In the genomic region with DNA sequence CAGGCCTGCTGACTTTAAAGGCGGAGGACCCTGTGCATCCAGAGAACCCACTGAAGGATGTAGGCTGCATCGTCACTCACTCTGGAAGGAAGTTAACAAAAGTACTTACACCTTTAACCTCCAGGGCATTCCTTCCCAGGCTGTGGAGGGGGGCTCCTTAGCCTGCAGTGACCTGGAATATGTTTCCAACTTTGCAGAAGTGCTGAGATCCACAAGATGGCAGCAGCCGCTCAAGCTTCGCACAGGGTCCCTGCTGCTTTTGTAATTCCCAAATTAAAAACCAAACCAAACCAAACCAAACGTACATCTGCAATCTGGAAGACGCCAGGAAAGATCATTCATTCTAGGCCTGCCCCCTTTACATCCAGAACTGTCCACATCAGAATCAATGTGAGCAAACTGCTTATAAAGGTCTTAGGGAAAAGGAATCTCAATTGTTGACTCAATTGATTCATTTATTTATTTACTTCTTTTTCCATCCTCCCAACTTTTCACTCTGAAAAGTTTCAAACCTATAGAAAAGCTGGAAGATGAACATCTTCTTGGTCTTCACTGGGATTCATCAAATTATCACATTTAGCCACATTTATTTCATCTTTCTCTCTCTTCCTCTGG, we compare ENCODE assay signal across 9 cellular contexts.
DNase-seq lines count a peak whose midpoint lies in the region; ATAC-seq and TF ChIP-seq lines count a peak whose summit lies in the region.
"Had no signal": no experiment of that assay in that cellular context is flagged by ENCODE, and none has a peak within 500 bp of the region (broad histone marks: within the 10 kb centered on the region; RNA-seq: fewer than 3 reads in every experiment).

No MANE protein-coding gene starts in this region.

- H3K4me3 ChIP-seq in sigmoid colon, result no peak overlapping the region

- no peaks in the 10 kb centered on the region for H3K36me3 ChIP-seq in sigmoid colon

- ATAC-seq in HG03159 (IDR thresholded peaks at IDR 0.05; ENCODE audit: unreplicated experiment), result peak; percentile 54
- peak; percentile 98 for ATAC-seq in SK-N-SH treated with all-trans-retinoic acid at 6 μM for 48 hours
- ATAC-seq in HG02885 (IDR thresholded peaks at IDR 0.05; ENCODE audit: poor library complexity, unreplicated experiment), result no peak
- no peak for ATAC-seq in GM21360 (IDR thresholded peaks at IDR 0.05; ENCODE audit: unreplicated experiment)

- H3K4me1 Mint-ChIP-seq in glutamatergic neuron (ENCODE audit: low read depth, unreplicated experiment), result no peaks in the 10 kb centered on the region

- peaks cover 0 to 13% (median 0%) of the 10 kb centered on the region in 3 donors for H3K27me3 ChIP-seq in sigmoid colon

- DNase-seq in NCI-H510A treated with DMSO at 0.1 percent for 48 hours (lab: John Stamatoyannopoulos, UW), result peak; percentile 37
- DNase-seq in NCI-H510A (lab: John Stamatoyannopoulos, UW), result no peak
- DNase-seq in glutamatergic neuron, result peak; percentile 69
- DNase-seq in sigmoid colon, result no peak

- no peak overlapping the region for H3K27ac ChIP-seq in sigmoid colon

- TF ChIP-seq POLR2A in sigmoid colon (IDR thresholded peaks at IDR 0.05), result no peak

- H3K36me3 Mint-ChIP-seq in glutamatergic neuron (ENCODE audit: unreplicated experiment), result no peaks in the 10 kb centered on the region
- H3K36me3 Mint-ChIP-seq: activated naive CD8-positive, alpha-beta T cell had no signal

- H3K27ac Mint-ChIP-seq in glutamatergic neuron (ENCODE audit: unreplicated experiment), result no peak overlapping the region
- H3K27ac Mint-ChIP-seq: activated naive CD8-positive, alpha-beta T cell had no signal

- no peaks in the 10 kb centered on the region for H3K27me3 Mint-ChIP-seq in glutamatergic neuron (ENCODE audit: unreplicated experiment)
- H3K27me3 Mint-ChIP-seq: activated naive CD8-positive, alpha-beta T cell had no signal

- TF ChIP-seq CTCF in glutamatergic neuron (IDR thresholded peaks at IDR 0.05; ENCODE audit: partially characterized antibody, unreplicated experiment) (peak; percentile 56), sigmoid colon (IDR thresholded peaks at IDR 0.05) (peak in 3 of 4 experiments; percentile 13 to 52 (median 14))

- H3K4me1 ChIP-seq in sigmoid colon, result no peaks in the 10 kb centered on the region

- 18 to 20% methylated on average over 6 of the region's 6 CpGs for WGBS in sigmoid colon, 2 donors

- TF ChIP-seq EP300 in sigmoid colon (IDR thresholded peaks at IDR 0.05), result no peak

- intact Hi-C loops in sigmoid colon (cut with DNase I), result no loop called here

- no peak overlapping the region for H3K4me3 Mint-ChIP-seq in glutamatergic neuron (ENCODE audit: unreplicated experiment)
- H3K4me3 Mint-ChIP-seq: activated naive CD8-positive, alpha-beta T cell had no signal

- H3K9me3 ChIP-seq in sigmoid colon, result no peaks in the 10 kb centered on the region

- no peaks in the 10 kb centered on the region for H3K9me3 Mint-ChIP-seq in glutamatergic neuron (ENCODE audit: unreplicated experiment)

TF ChIP-seq in SK-N-SH treated with all-trans-retinoic acid at 6 μM for 48 hours, 23 proteins besides CTCF, POLR2A, EP300 and RAD21:
- TF ChIP-seq PPARA (CRISPR knock-in tag; IDR thresholded peaks at IDR 0.05; ENCODE audit: borderline replicate concordance) (no peak), SNAI2 (CRISPR knock-in tag; IDR thresholded peaks at IDR 0.05) (no peak), ZFP3 (CRISPR knock-in tag; IDR thresholded peaks at IDR 0.05) (no peak), TOX (CRISPR knock-in tag; IDR thresholded peaks at IDR 0.05; ENCODE audit: borderline replicate concordance) (no peak), ISL1 (CRISPR knock-in tag; IDR thresholded peaks at IDR 0.05) (no peak), ZNF565 (CRISPR knock-in tag; conservative IDR thresholded peaks at IDR 0.05; ENCODE audit: low read depth) (no peak), PATZ1 (CRISPR knock-in tag; IDR thresholded peaks at IDR 0.05; ENCODE audit: borderline replicate concordance) (no peak), CSDC2 (CRISPR knock-in tag; IDR thresholded peaks at IDR 0.05) (no peak), ARNTL (CRISPR knock-in tag; IDR thresholded peaks at IDR 0.05; ENCODE audit: borderline replicate concordance, low read depth) (no peak)

Comparison
In these comparisons a context has a peak if more than half of its experiments do, and no peak if none do; other contexts are left out.
1. DNase-seq: peak in NCI-H510A treated with DMSO at 0.1 percent for 48 hours (single experiment) and glutamatergic neuron (single experiment); none in NCI-H510A (single experiment) and sigmoid colon (single experiment).
2. ATAC-seq: peak in HG03159 (single experiment) and SK-N-SH treated with all-trans-retinoic acid at 6 μM for 48 hours (single experiment); none in HG02885 (single experiment) and GM21360 (single experiment).